12 cellular contexts compared by ENCODE assay signal in genomic region chr20:36454664-36455427, GRCh38.
DNase-seq lines count a peak whose midpoint lies in the region; FAIRE-seq and TF ChIP-seq lines count a peak whose summit lies in the region.
"Had no signal": no experiment of that assay in that cellular context is flagged by ENCODE, and none has a peak within 500 bp of the region (broad histone marks: within the 10 kb centered on the region; RNA-seq: fewer than 3 reads in every experiment).

No MANE protein-coding gene starts in this region.

- no peaks in the 10 kb centered on the region for H3K36me3 Mint-ChIP-seq in Calu3 (ENCODE audit: insufficient read depth, unreplicated experiment)

- H3K79me1 ChIP-seq in trophoblast cell (ENCODE audit: low read length) = no peaks in the 10 kb centered on the region

- BruUV-seq in Calu3 (replicated peaks; lab: Mats Ljungman, UMichigan) = no TSS peak

- intact Hi-C loops in Calu3 (cut with micrococcal nuclease; ENCODE audit: unreplicated experiment) = no loop called here

- H3K18ac ChIP-seq in trophoblast cell (ENCODE audit: low read length) = no peak overlapping the region

- no peak overlapping the region for H3K4me3 ChIP-seq in trophoblast cell (ENCODE audit: low read depth, low read length)
- H3K4me3 ChIP-seq: prostate gland had no signal

- no peaks in the 10 kb centered on the region for H3K79me2 ChIP-seq in trophoblast cell (ENCODE audit: control insufficient read depth, insufficient read depth, low read length, poor library complexity)

- H3K4me2 ChIP-seq in trophoblast cell (ENCODE audit: low read length) = peak overlapping the region; percentile 6

- peak overlapping the region; percentile 31; the same call in 1 of the 2 replicates for H3K27ac ChIP-seq in VCaP
- no peak overlapping the region for H3K27ac ChIP-seq in trophoblast cell (ENCODE audit: low read depth, low read length)
- H3K27ac ChIP-seq: prostate gland had no signal

- H3K4ac ChIP-seq in trophoblast cell (ENCODE audit: low read depth, low read length) = no peak overlapping the region

- no peak overlapping the region for H3K4me3 Mint-ChIP-seq in Calu3 (ENCODE audit: low read depth, unreplicated experiment)

- no peak overlapping the region for H2BK12ac ChIP-seq in trophoblast cell (ENCODE audit: low read length)

- CTCF ChIA-PET in Calu3 (lab: Charles Lee) = interaction anchor here (0.7 to 0.9 kb wide), 2 partner anchors 8 to 15 kb away, joined by 3 read pairs; no protein-coding TSS in a partner anchor

- H2BK5ac ChIP-seq in trophoblast cell (ENCODE audit: low read depth, low read length, poor library complexity) = no peak overlapping the region

- H3K9ac ChIP-seq in trophoblast cell (ENCODE audit: low read length) = no peak overlapping the region

- H3K23ac ChIP-seq in trophoblast cell (ENCODE audit: low read length) = no peak overlapping the region

- H4K91ac ChIP-seq in trophoblast cell (ENCODE audit: low read depth, low read length) = no peak overlapping the region

- no peak for FAIRE-seq in frontal cortex (lab: Jason Lieb, UNC)

- no peaks in the 10 kb centered on the region for H3K9me3 ChIP-seq in trophoblast cell (ENCODE audit: insufficient read depth, low read depth, low read length)
- H3K9me3 ChIP-seq: prostate gland had no signal

- H3K27me3 Mint-ChIP-seq in Calu3 (ENCODE audit: unreplicated experiment) = peaks cover 58% of the 10 kb centered on the region

- no peaks in the 10 kb centered on the region for H3K9me3 Mint-ChIP-seq in Calu3 (ENCODE audit: low read depth, unreplicated experiment)

- TF ChIP-seq CTCF in Calu3 (IDR thresholded peaks at IDR 0.05; ENCODE audit: unreplicated experiment) (no peak), VCaP (conservative IDR thresholded peaks at IDR 0.05) (no peak)

- peaks cover 16% of the 10 kb centered on the region for H3K4me1 Mint-ChIP-seq in Calu3 (ENCODE audit: low read depth, unreplicated experiment)

- H4K12ac ChIP-seq in trophoblast cell (ENCODE audit: low read depth, low read length) = no peak overlapping the region

- no peak overlapping the region for H2AK5ac ChIP-seq in trophoblast cell (ENCODE audit: low read length)

- H4K8ac ChIP-seq in trophoblast cell (ENCODE audit: low read depth, low read length) = no peak overlapping the region

- no peaks in the 10 kb centered on the region for H3K36me3 ChIP-seq in trophoblast cell (ENCODE audit: control insufficient read depth in 1 of 2, insufficient read depth in 2 of 2, low read length in 2 of 2)
- H3K36me3 ChIP-seq: prostate gland had no signal

- peaks cover 6 to 10% of the 10 kb centered on the region in 2 experiments for H3K4me1 ChIP-seq in trophoblast cell (ENCODE audit: control insufficient read depth in 1 of 2, insufficient read depth in 2 of 2, low read length in 2 of 2)
- H3K4me1 ChIP-seq: prostate gland had no signal

- H3K27me3 ChIP-seq in trophoblast cell (ENCODE audit: insufficient read depth, low read length) = no peaks in the 10 kb centered on the region

- peak; percentile 46 for DNase-seq in Calu3
- peak; percentile 56 for DNase-seq in hepatic stellate cell (ENCODE audit: low spot score)
- DNase-seq in trophoblast cell = no peak
- DNase-seq in frontal cortex (ENCODE audit: low spot score in 2 of 2) = no peak
- DNase-seq in T-helper 1 cell = no peak
- no peak for DNase-seq in SKM-1 treated with dmso at 0.1 percent for 144 hours (lab: John Stamatoyannopoulos, UW; ENCODE audit: unreplicated experiment)
- no peak for DNase-seq in NCI-H1436 treated with DMSO at 0.1 percent for 48 hours (lab: John Stamatoyannopoulos, UW)
- DNase-seq: activated CD8-positive, alpha-beta memory T cell treated with anti-CD3 and anti-CD28 coated beads, Interleukin-2, amount 50 U/mL, for 48 hours; cortex of kidney; NCI-H1417 had no signal

- H3K14ac ChIP-seq in trophoblast cell (ENCODE audit: low read length) = no peak overlapping the region

- WGBS in trophoblast cell (ENCODE audit: extremely low coverage, insufficient coverage, insufficient read length) = no CpG with 5 or more reads among the region's 10 CpGs

- no peak overlapping the region for H2AFZ ChIP-seq in trophoblast cell (ENCODE audit: insufficient read depth, low read length, poor library complexity)

- H3K27ac Mint-ChIP-seq in Calu3 (ENCODE audit: unreplicated experiment) = no peak overlapping the region

- H2BK120ac ChIP-seq in trophoblast cell (ENCODE audit: insufficient read depth, low read length, poor library complexity) = no peak overlapping the region

Comparison
In these comparisons a context has a peak if more than half of its experiments do, and no peak if none do; other contexts are left out.
1. DNase-seq: peak in Calu3 (single experiment) and hepatic stellate cell (single experiment); none in trophoblast cell (0 of 2), frontal cortex (0 of 2), T-helper 1 cell (0 of 5), SKM-1 treated with dmso at 0.1 percent for 144 hours (single experiment) and NCI-H1436 treated with DMSO at 0.1 percent for 48 hours (single experiment).